Comparison of ENCODE assay signal across 1 cellular context in the genomic region with DNA sequence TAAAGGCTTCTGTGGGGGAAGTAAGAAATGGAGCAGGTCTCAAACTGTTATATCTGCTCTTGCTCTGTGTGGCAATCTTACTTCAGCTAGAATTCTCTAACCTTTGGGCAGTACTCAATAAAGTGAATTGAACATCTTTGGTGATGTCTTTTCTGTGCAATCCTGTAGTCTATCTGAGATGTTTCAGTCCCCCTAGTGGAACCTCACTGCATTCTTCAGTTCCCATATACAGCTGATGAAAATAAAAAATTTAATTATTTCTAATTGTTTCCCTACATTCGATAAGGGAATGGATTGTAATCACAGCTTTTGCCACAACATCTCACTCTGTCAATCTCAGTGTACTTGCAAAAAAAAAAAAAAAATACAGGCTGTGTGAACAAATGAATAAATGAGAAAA.
TF ChIP-seq lines count a peak whose summit lies in the region.

No MANE protein-coding gene starts in this region.

TF ChIP-seq in HCT116, 20 proteins besides CTCF, POLR2A, EP300 and RAD21:
- TF ChIP-seq, protein P1, sequence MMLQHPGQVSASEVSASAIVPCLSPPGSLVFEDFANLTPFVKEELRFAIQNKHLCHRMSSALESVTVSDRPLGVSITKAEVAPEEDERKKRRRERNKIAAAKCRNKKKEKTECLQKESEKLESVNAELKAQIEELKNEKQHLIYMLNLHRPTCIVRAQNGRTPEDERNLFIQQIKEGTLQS (IDR thresholded peaks at IDR 0.05): no peak
- TF ChIP-seq, protein P2, sequence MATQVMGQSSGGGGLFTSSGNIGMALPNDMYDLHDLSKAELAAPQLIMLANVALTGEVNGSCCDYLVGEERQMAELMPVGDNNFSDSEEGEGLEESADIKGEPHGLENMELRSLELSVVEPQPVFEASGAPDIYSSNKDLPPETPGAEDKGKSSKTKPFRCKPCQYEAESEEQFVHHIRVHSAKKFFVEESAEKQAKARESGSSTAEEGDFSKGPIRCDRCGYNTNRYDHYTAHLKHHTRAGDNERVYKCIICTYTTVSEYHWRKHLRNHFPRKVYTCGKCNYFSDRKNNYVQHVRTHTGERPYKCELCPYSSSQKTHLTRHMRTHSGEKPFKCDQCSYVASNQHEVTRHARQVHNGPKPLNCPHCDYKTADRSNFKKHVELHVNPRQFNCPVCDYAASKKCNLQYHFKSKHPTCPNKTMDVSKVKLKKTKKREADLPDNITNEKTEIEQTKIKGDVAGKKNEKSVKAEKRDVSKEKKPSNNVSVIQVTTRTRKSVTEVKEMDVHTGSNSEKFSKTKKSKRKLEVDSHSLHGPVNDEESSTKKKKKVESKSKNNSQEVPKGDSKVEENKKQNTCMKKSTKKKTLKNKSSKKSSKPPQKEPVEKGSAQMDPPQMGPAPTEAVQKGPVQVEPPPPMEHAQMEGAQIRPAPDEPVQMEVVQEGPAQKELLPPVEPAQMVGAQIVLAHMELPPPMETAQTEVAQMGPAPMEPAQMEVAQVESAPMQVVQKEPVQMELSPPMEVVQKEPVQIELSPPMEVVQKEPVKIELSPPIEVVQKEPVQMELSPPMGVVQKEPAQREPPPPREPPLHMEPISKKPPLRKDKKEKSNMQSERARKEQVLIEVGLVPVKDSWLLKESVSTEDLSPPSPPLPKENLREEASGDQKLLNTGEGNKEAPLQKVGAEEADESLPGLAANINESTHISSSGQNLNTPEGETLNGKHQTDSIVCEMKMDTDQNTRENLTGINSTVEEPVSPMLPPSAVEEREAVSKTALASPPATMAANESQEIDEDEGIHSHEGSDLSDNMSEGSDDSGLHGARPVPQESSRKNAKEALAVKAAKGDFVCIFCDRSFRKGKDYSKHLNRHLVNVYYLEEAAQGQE (IDR thresholded peaks at IDR 0.05; ENCODE audit: low read depth): no peak
- TF ChIP-seq SIN3A (IDR thresholded peaks at IDR 0.05; ENCODE audit: low read depth): no peak
- no peak for TF ChIP-seq SP1 (IDR thresholded peaks at IDR 0.05; ENCODE audit: low read depth)
